In genomic region chr16:74627506-74628220, GRCh38 we compare ENCODE assay signal across 11 cellular contexts. TPM values are rescaled to one million over a fixed set of nuclear protein-coding genes. Genes with fewer than 3 reads are reported as not detected.
A peak's percentile ranks its signal among the peaks of the same experiment; 100 is the strongest.
DNase-seq lines count a peak whose midpoint lies in the region; ATAC-seq, FAIRE-seq and TF ChIP-seq lines count a peak whose summit lies in the region.
"Had no signal": no experiment of that assay in that cellular context is flagged by ENCODE, and none has a peak within 500 bp of the region (broad histone marks: within the 10 kb centered on the region; RNA-seq: fewer than 3 reads in every experiment).

No MANE protein-coding gene starts in this region.

- H3K4me3 ChIP-seq in gastroesophageal sphincter: no peak overlapping the region

- peak overlapping the region; percentile 10 for H3K4me3 Mint-ChIP-seq in activated CD8-positive, alpha-beta T cell treated with anti-CD3 and anti-CD28 coated beads for 36 hours
- H3K4me3 Mint-ChIP-seq in activated CD8-positive, alpha-beta T cell treated with anti-CD3 and anti-CD28 coated beads, Interleukin-2, amount 10 ng/mL, durations not matched to agents 7 days and 5 days: no peak overlapping the region
- no peak overlapping the region for H3K4me3 Mint-ChIP-seq in T-cell

- no peaks in the 10 kb centered on the region for H3K9me3 Mint-ChIP-seq in activated CD8-positive, alpha-beta T cell treated with anti-CD3 and anti-CD28 coated beads for 36 hours
- no peaks in the 10 kb centered on the region for H3K9me3 Mint-ChIP-seq in activated CD8-positive, alpha-beta T cell treated with anti-CD3 and anti-CD28 coated beads, Interleukin-2, amount 10 ng/mL, durations not matched to agents 7 days and 5 days (ENCODE audit: insufficient read depth)
- H3K9me3 Mint-ChIP-seq in T-cell: no peaks in the 10 kb centered on the region

- H3K27me3 Mint-ChIP-seq in activated CD8-positive, alpha-beta T cell treated with anti-CD3 and anti-CD28 coated beads for 36 hours: no peaks in the 10 kb centered on the region
- H3K27me3 Mint-ChIP-seq in activated CD8-positive, alpha-beta T cell treated with anti-CD3 and anti-CD28 coated beads, Interleukin-2, amount 10 ng/mL, durations not matched to agents 7 days and 5 days (ENCODE audit: low read depth): no peaks in the 10 kb centered on the region
- H3K27me3 Mint-ChIP-seq in T-cell: no peaks in the 10 kb centered on the region

- intact Hi-C loops in activated CD8-positive, alpha-beta T cell treated with anti-CD3 and anti-CD28 coated beads for 36 hours (cut with micrococcal nuclease): no loop called here
- intact Hi-C loops in sciatic nerve (cut with DNase I): no loop called here

- CTCF ChIA-PET in activated CD8-positive, alpha-beta T cell treated with anti-CD3 and anti-CD28 coated beads for 36 hours (lab: Charles Lee): interaction anchor here (1.0 to 3.7 kb wide), 4 partner anchors 11 to 159 kb away, joined by 3 to 20 read pairs (median 4); no protein-coding TSS in a partner anchor
- CTCF ChIA-PET in activated CD8-positive, alpha-beta T cell treated with anti-CD3 and anti-CD28 coated beads, Interleukin-2, amount 10 ng/mL, durations not matched to agents 7 days and 5 days (lab: Charles Lee): interaction anchor here (2.0 kb wide), 1 partner anchor 24 kb away, joined by 10 read pairs; no protein-coding TSS in a partner anchor
- CTCF ChIA-PET in T-cell (lab: Charles Lee): no interaction called here

- 45 to 68% methylated on average over 2 to 4 of the region's 6 CpGs for WGBS in gastroesophageal sphincter (ENCODE audit: low coverage in 1 of 2), 2 donors

- no peak for TF ChIP-seq EP300 in gastroesophageal sphincter (IDR thresholded peaks at IDR 0.05)

- H3K36me3 ChIP-seq in gastroesophageal sphincter: peaks cover 0 to 99% of the 10 kb centered on the region in 2 donors

- TF ChIP-seq CTCF in activated CD8-positive, alpha-beta T cell treated with anti-CD3 and anti-CD28 coated beads for 36 hours (IDR thresholded peaks at IDR 0.05): no peak
- no peak for TF ChIP-seq CTCF in gastroesophageal sphincter (IDR thresholded peaks at IDR 0.05)

- TF ChIP-seq POLR2A in gastroesophageal sphincter (IDR thresholded peaks at IDR 0.05): no peak

- DNase-seq in activated CD8-positive, alpha-beta T cell treated with anti-CD3 and anti-CD28 coated beads for 36 hours: no peak
- no peak for DNase-seq in activated CD8-positive, alpha-beta T cell treated with anti-CD3 and anti-CD28 coated beads, Interleukin-2, amount 10 ng/mL, durations not matched to agents 7 days and 5 days
- DNase-seq in T-cell (no peak), sciatic nerve (ENCODE audit: low spot score) (no peak), HTR-8/SVneo (ENCODE audit: insufficient read length, low spot score) (no peak), HuH-7.5 (ENCODE audit: low spot score) (no peak), MV-4-11 (lab: John Stamatoyannopoulos, UW) (no peak)
- DNase-seq: NCI-H510A treated with DMSO at 0.1 percent for 48 hours, T1000 had no signal

- POLR2A ChIA-PET in activated CD8-positive, alpha-beta T cell treated with anti-CD3 and anti-CD28 coated beads for 36 hours (lab: Charles Lee): interaction anchor here (0.6 to 2.4 kb wide), 7 partner anchors 16 to 39 kb away, joined by 3 to 12 read pairs (median 5); partner anchors contain the start of genes GLG1 and RFWD3
- POLR2A ChIA-PET in activated CD8-positive, alpha-beta T cell treated with anti-CD3 and anti-CD28 coated beads, Interleukin-2, amount 10 ng/mL, durations not matched to agents 7 days and 5 days (lab: Charles Lee): interaction anchor here (1.0 to 1.1 kb wide), 2 partner anchors 27 to 39 kb away, joined by 3 to 5 read pairs; partner anchors contain the start of gene RFWD3
- POLR2A ChIA-PET in T-cell (lab: Charles Lee): interaction anchor here in 1 of 2 donors (0.5 kb wide), 1 partner anchor 9 kb away, joined by 5 read pairs; no protein-coding TSS in a partner anchor

- no peaks in the 10 kb centered on the region for H3K9me3 ChIP-seq in gastroesophageal sphincter

- H3K27ac Mint-ChIP-seq in activated CD8-positive, alpha-beta T cell treated with anti-CD3 and anti-CD28 coated beads for 36 hours: peak overlapping the region; percentile 87
- H3K27ac Mint-ChIP-seq in activated CD8-positive, alpha-beta T cell treated with anti-CD3 and anti-CD28 coated beads, Interleukin-2, amount 10 ng/mL, durations not matched to agents 7 days and 5 days: no peak overlapping the region
- peak overlapping the region; percentile 30 to 86 for H3K27ac Mint-ChIP-seq in T-cell

- no peaks in the 10 kb centered on the region for H3K27me3 ChIP-seq in gastroesophageal sphincter

- ATAC-seq in activated CD8-positive, alpha-beta T cell treated with anti-CD3 and anti-CD28 coated beads for 36 hours: no peak
- no peak for ATAC-seq in activated CD8-positive, alpha-beta T cell treated with anti-CD3 and anti-CD28 coated beads, Interleukin-2, amount 10 ng/mL, durations not matched to agents 7 days and 5 days
- no peak for ATAC-seq in T-cell (replicated peaks in 1 of 4)
- ATAC-seq in gastroesophageal sphincter: peak; percentile 47
- peak; percentile 53 for ATAC-seq in sciatic nerve

- H3K4me1 ChIP-seq in gastroesophageal sphincter: no peaks in the 10 kb centered on the region

- peaks cover 79% of the 10 kb centered on the region for H3K36me3 Mint-ChIP-seq in activated CD8-positive, alpha-beta T cell treated with anti-CD3 and anti-CD28 coated beads for 36 hours (ENCODE audit: low read depth)
- peaks cover 83% of the 10 kb centered on the region for H3K36me3 Mint-ChIP-seq in activated CD8-positive, alpha-beta T cell treated with anti-CD3 and anti-CD28 coated beads, Interleukin-2, amount 10 ng/mL, durations not matched to agents 7 days and 5 days (ENCODE audit: low read depth)
- peaks cover 51% of the 10 kb centered on the region for H3K36me3 Mint-ChIP-seq in T-cell

- peaks cover 40% of the 10 kb centered on the region for H3K4me1 Mint-ChIP-seq in activated CD8-positive, alpha-beta T cell treated with anti-CD3 and anti-CD28 coated beads for 36 hours (ENCODE audit: low read depth)
- peaks cover 19% of the 10 kb centered on the region for H3K4me1 Mint-ChIP-seq in activated CD8-positive, alpha-beta T cell treated with anti-CD3 and anti-CD28 coated beads, Interleukin-2, amount 10 ng/mL, durations not matched to agents 7 days and 5 days (ENCODE audit: low read depth)
- peaks cover 8 to 18% (median 11%) of the 10 kb centered on the region in 3 donors for H3K4me1 Mint-ChIP-seq in T-cell

- peak overlapping the region in 2 of 4 donors; percentile 7 to 22 for H3K27ac ChIP-seq in gastroesophageal sphincter

- no peak for FAIRE-seq in HTR-8/SVneo (lab: Jason Lieb, UNC)
- FAIRE-seq: endothelial cell of umbilical vein had no signal

RNA-seq across cellular contexts. Expression of gene GLG1, which starts 20.7 kb away (rescaled TPM):
- 10 to 100 TPM; 70.0 to 74.9 TPM for total RNA-seq in activated CD8-positive, alpha-beta T cell treated with anti-CD3 and anti-CD28 coated beads for 36 hours
- total RNA-seq in activated CD8-positive, alpha-beta T cell treated with anti-CD3 and anti-CD28 coated beads, Interleukin-2, amount 10 ng/mL, durations not matched to agents 7 days and 5 days: 100 to 1,000 TPM; 110 to 112 TPM
- total RNA-seq in T-cell: 100 to 1,000 TPM; 159 to 216 (median 167) TPM
- total RNA-seq in gastroesophageal sphincter: 100 to 1,000 TPM; 121 to 151 (median 139) TPM
- 145 TPM for total RNA-seq in sciatic nerve

RNA-seq across cellular contexts. Expression of gene RFWD3, which starts 39.0 kb away (rescaled TPM):
- total RNA-seq in activated CD8-positive, alpha-beta T cell treated with anti-CD3 and anti-CD28 coated beads for 36 hours: 10 to 100 TPM; 96.5 to 99.8 TPM
- total RNA-seq in activated CD8-positive, alpha-beta T cell treated with anti-CD3 and anti-CD28 coated beads, Interleukin-2, amount 10 ng/mL, durations not matched to agents 7 days and 5 days: 100 to 1,000 TPM; 119 to 120 TPM
- total RNA-seq in T-cell: 10 to 100 TPM; 42.6 to 52.0 (median 49.0) TPM
- 10 to 100 TPM in 2 of 4 donors, 1 to 10 TPM in 2; 8.1 to 31.9 (median 15.5) TPM for total RNA-seq in gastroesophageal sphincter
- 18.4 TPM for total RNA-seq in sciatic nerve

Comparison
In these comparisons a context has a peak if more than half of its experiments do, and no peak if none do; other contexts are left out.
1. ATAC-seq: peak in gastroesophageal sphincter (single experiment) and sciatic nerve (single experiment); none in activated CD8-positive, alpha-beta T cell treated with anti-CD3 and anti-CD28 coated beads for 36 hours (single experiment), activated CD8-positive, alpha-beta T cell treated with anti-CD3 and anti-CD28 coated beads, Interleukin-2, amount 10 ng/mL, durations not matched to agents 7 days and 5 days (single experiment) and T-cell (0 of 4).
2. CTCF ChIA-PET loops: an anchor here in activated CD8-positive, alpha-beta T cell treated with anti-CD3 and anti-CD28 coated beads for 36 hours (1.0 to 3.7 kb wide) and activated CD8-positive, alpha-beta T cell treated with anti-CD3 and anti-CD28 coated beads, Interleukin-2, amount 10 ng/mL, durations not matched to agents 7 days and 5 days (2.0 kb wide); none called in T-cell.